Comparison of ENCODE assay signal across 8 cellular contexts in the genomic region with DNA sequence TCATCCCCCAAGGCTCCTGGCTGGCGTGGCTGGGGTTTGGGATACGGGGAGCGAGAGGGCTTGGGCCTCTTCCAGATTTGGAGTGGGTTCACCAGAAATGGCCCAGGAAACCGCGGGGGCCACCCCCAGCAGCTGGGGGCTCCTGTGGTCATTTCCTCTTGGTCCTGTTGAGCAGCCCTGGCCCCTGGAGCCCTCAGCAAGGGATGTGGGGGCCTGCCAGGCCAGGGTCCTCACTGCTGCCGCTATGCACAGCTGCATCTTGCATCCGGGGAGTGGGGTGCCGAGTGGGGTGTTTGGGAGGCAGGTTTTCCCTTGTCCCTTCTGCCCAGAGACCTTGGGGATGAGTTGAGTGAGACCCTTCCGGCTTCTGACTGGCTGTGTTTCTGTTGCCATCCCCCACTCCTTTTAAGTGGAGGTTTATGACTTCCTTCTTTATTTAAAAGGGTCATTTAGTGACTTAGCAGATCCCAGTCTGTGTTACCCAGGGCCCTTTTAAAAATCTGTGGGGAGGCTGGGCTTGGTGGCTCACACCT.
DNase-seq lines count a peak whose midpoint lies in the region; ATAC-seq and TF ChIP-seq lines count a peak whose summit lies in the region.
"Had no signal": no experiment of that assay in that cellular context is flagged by ENCODE, and none has a peak within 500 bp of the region (broad histone marks: within the 10 kb centered on the region; RNA-seq: fewer than 3 reads in every experiment).

No MANE protein-coding gene starts in this region.

- H3K36me3 ChIP-seq in SU-DHL-6 (ENCODE audit: low read length) (no peaks in the 10 kb centered on the region), heart left ventricle (no peaks in the 10 kb centered on the region), spleen (peaks cover 0 to 26% (median 0%) of the 10 kb centered on the region in 6 donors)

- WGBS in heart left ventricle, 4 donors = 60 to 69% (median 63%) methylated on average over 7 to 9 of the region's 9 CpGs
- WGBS in spleen, 5 donors = 3 to 13% (median 9%) methylated on average over 9 of the region's 9 CpGs

- H3K4me2 ChIP-seq in SU-DHL-6 (ENCODE audit: low read depth, low read length, poor library complexity, severe bottlenecking) = peak overlapping the region; percentile 99

- H3K9me2 ChIP-seq in SU-DHL-6 (replicated peaks; ENCODE audit: insufficient read depth, low read length) = no peaks in the 10 kb centered on the region

- H3K4me1 ChIP-seq in heart left ventricle (peaks cover 2 to 100% (median 53%) of the 10 kb centered on the region in 12 donors), spleen (peaks cover 93 to 100% (median 100%) of the 10 kb centered on the region in 6 donors)

- H3K9me3 ChIP-seq in SU-DHL-6 (ENCODE audit: insufficient read depth, low read length) = no peaks in the 10 kb centered on the region
- H3K9me3 ChIP-seq in heart left ventricle = no peaks in the 10 kb centered on the region
- no peaks in the 10 kb centered on the region for H3K9me3 ChIP-seq in spleen

- H2AFZ ChIP-seq in SU-DHL-6 (ENCODE audit: low read depth, low read length, severe bottlenecking) = no peak overlapping the region

- H3K27ac ChIP-seq in SU-DHL-6 (ENCODE audit: low read depth, low read length) = peak overlapping the region; percentile 100
- peak overlapping the region; percentile 5 to 91 (median 40) for H3K27ac ChIP-seq in heart left ventricle
- H3K27ac ChIP-seq in spleen = peak overlapping the region; percentile 83 to 97 (median 92)

- intact Hi-C loops in heart left ventricle (cut with DNase I) (no loop called here), spleen (cut with DNase I; ENCODE audit: low total_unique reads) (no loop called here), posterior cingulate gyrus (cut with DNase I) (no loop called here)

- ATAC-seq in HG02763 (IDR thresholded peaks at IDR 0.05; ENCODE audit: unreplicated experiment) = peak; percentile 2
- no peak for ATAC-seq in heart left ventricle

- H3K79me2 ChIP-seq in SU-DHL-6 (ENCODE audit: insufficient read depth, low read length) = peaks cover 87% of the 10 kb centered on the region

- H3K27me3 ChIP-seq in SU-DHL-6 (ENCODE audit: low read length) = no peaks in the 10 kb centered on the region
- H3K27me3 ChIP-seq in heart left ventricle = no peaks in the 10 kb centered on the region
- H3K27me3 ChIP-seq in spleen (replicated peaks in 1 of 7) = no peaks in the 10 kb centered on the region

- DNase-seq in heart left ventricle (peak in 1 of 5 donors; percentile 28), spleen (no peak), T1000 (lab: John Stamatoyannopoulos, UW) (no peak), posterior cingulate gyrus (no peak), NCI-H446 treated with DMSO at 0.1 percent for 48 hours (lab: John Stamatoyannopoulos, UW) (no peak)
- DNase-seq: NCI-H1092 had no signal

- TF ChIP-seq POLR2A in heart left ventricle (IDR thresholded peaks at IDR 0.05) (no peak), spleen (IDR thresholded peaks at IDR 0.05) (no peak)

- peak overlapping the region; percentile 98 for H3K9ac ChIP-seq in SU-DHL-6 (ENCODE audit: low read length)

- H3K4me3 ChIP-seq in SU-DHL-6 (ENCODE audit: insufficient read depth, low read length, poor library complexity, severe bottlenecking) (peak overlapping the region; percentile 29), heart left ventricle (peak overlapping the region in 2 of 12 donors; percentile 10 to 54), spleen (peak overlapping the region in 7 of 8 donors; percentile 4 to 81 (median 16))

- H3F3A ChIP-seq in SU-DHL-6 (ENCODE audit: insufficient read depth) = peaks cover 90% of the 10 kb centered on the region

- TF ChIP-seq CTCF in SU-DHL-6 (IDR thresholded peaks at IDR 0.05; ENCODE audit: insufficient read depth, low read length, poor library complexity, severe bottlenecking) = no peak
- TF ChIP-seq CTCF in heart left ventricle (IDR thresholded peaks at IDR 0.05) = no peak
- TF ChIP-seq CTCF in spleen (IDR thresholded peaks at IDR 0.05 in 8 of 11, conservative IDR thresholded peaks at IDR 0.05 in 3 of 11) = no peak

- H4K20me1 ChIP-seq in SU-DHL-6 (ENCODE audit: low read depth, low read length) = no peaks in the 10 kb centered on the region

Comparison
In these comparisons a context has a peak if more than half of its experiments do, and no peak if none do; other contexts are left out.
1. H3K27ac ChIP-seq: peak in every context shown above with its lines; median percentile 100 in SU-DHL-6; 92 in spleen; 40 in heart left ventricle.